ENCODE assay signal across 10 cellular contexts in genomic region chr4:54566608-54567007, GRCh38.
A peak's percentile ranks its signal among the peaks of the same experiment; 100 is the strongest.
DNase-seq lines count a peak whose midpoint lies in the region; ATAC-seq and TF ChIP-seq lines count a peak whose summit lies in the region.
"Had no signal": no experiment of that assay in that cellular context is flagged by ENCODE, and none has a peak within 500 bp of the region (broad histone marks: within the 10 kb centered on the region; RNA-seq: fewer than 3 reads in every experiment).

No MANE protein-coding gene starts in this region.

- H3K23ac ChIP-seq in mesendoderm (ENCODE audit: low read length), result no peak overlapping the region

- intact Hi-C loops in vagina (cut with DNase I), result no loop called here

- H3K79me1 ChIP-seq in mesendoderm (ENCODE audit: low read length), result no peaks in the 10 kb centered on the region

- H4K5ac ChIP-seq in mesendoderm (ENCODE audit: low read length), result no peak overlapping the region

- no peak overlapping the region for H3K27ac ChIP-seq in mesendoderm (ENCODE audit: low read depth, low read length)
- H3K27ac ChIP-seq in vagina, result no peak overlapping the region
- H3K27ac ChIP-seq: heart right ventricle had no signal

- no peaks in the 10 kb centered on the region for H3K27me3 ChIP-seq in mesendoderm (ENCODE audit: insufficient read depth, low read length, poor library complexity)
- H3K27me3 ChIP-seq in vagina, result no peaks in the 10 kb centered on the region
- H3K27me3 ChIP-seq: heart right ventricle had no signal

- H3K56ac ChIP-seq in mesendoderm (ENCODE audit: low read length), result no peak overlapping the region

- no peak overlapping the region for H3K4me2 ChIP-seq in mesendoderm (ENCODE audit: low read length)

- H3K79me2 ChIP-seq in mesendoderm (ENCODE audit: control insufficient read depth, insufficient read depth, low read length), result no peaks in the 10 kb centered on the region

- WGBS in mesendoderm (ENCODE audit: extremely low coverage, insufficient coverage, low lambda C conversion rate), result no CpG with 5 or more reads among the region's 5 CpGs

- TF ChIP-seq CTCF in vagina (IDR thresholded peaks at IDR 0.05), result no peak

- H2BK15ac ChIP-seq in mesendoderm (replicated peaks; ENCODE audit: low read depth), result no peak overlapping the region

- H2BK120ac ChIP-seq in mesendoderm (ENCODE audit: low read depth, low read length), result no peak overlapping the region

- ATAC-seq in GM19397 (IDR thresholded peaks at IDR 0.05; ENCODE audit: unreplicated experiment), result peak; percentile 90
- ATAC-seq in HG03025 (IDR thresholded peaks at IDR 0.05; ENCODE audit: low FRiP score, unreplicated experiment), result peak; percentile 69
- ATAC-seq: heart right ventricle had no signal

- H3K9ac ChIP-seq in mesendoderm (ENCODE audit: low read length), result no peak overlapping the region

- no peak overlapping the region for H2AK5ac ChIP-seq in mesendoderm (ENCODE audit: low read length)

- H3K4me1 ChIP-seq in mesendoderm (ENCODE audit: control insufficient read depth, low read depth, low read length) (peaks cover 2% of the 10 kb centered on the region), vagina (no peaks in the 10 kb centered on the region)

- no peak overlapping the region for H2BK5ac ChIP-seq in mesendoderm (ENCODE audit: low read length)

- no peak overlapping the region for H3K18ac ChIP-seq in mesendoderm (ENCODE audit: low read length)

- DNase-seq in NCI-H2171 treated with DMSO at 0.1 percent for 48 hours (lab: John Stamatoyannopoulos, UW), result peak; percentile 62
- peak; percentile 57 for DNase-seq in mesendoderm
- no peak for DNase-seq in H4 (ENCODE audit: low spot score)
- DNase-seq in vagina (ENCODE audit: extremely low spot score in 2 of 2), result no peak
- no peak for DNase-seq in NK-92 (lab: John Stamatoyannopoulos, UW; ENCODE audit: unreplicated experiment)
- DNase-seq in OCI-M1 (lab: John Stamatoyannopoulos, UW), result no peak
- DNase-seq: heart right ventricle; stimulated activated CD4-positive, alpha-beta T cell treated with anti-CD3 and anti-CD28 coated beads, Interleukin-4, amount 100 ng/mL, for 4 hours had no signal

- H3K4ac ChIP-seq in mesendoderm (ENCODE audit: low read depth, low read length), result no peak overlapping the region

- no peak overlapping the region for H4K8ac ChIP-seq in mesendoderm (ENCODE audit: low read depth, low read length)

- TF ChIP-seq POLR2A in vagina (IDR thresholded peaks at IDR 0.05), result no peak

- H3K4me3 ChIP-seq in mesendoderm (ENCODE audit: low read length), result no peak overlapping the region
- H3K4me3 ChIP-seq in vagina, result no peak overlapping the region
- H3K4me3 ChIP-seq: heart right ventricle had no signal

- no peaks in the 10 kb centered on the region for H3K36me3 ChIP-seq in mesendoderm (ENCODE audit: control insufficient read depth, insufficient read depth, low read length)
- H3K36me3 ChIP-seq in vagina, result no peaks in the 10 kb centered on the region
- H3K36me3 ChIP-seq: heart right ventricle had no signal

- no peaks in the 10 kb centered on the region for H3K9me3 ChIP-seq in vagina
- H3K9me3 ChIP-seq: heart right ventricle had no signal

Comparison
In these comparisons a context has a peak if more than half of its experiments do, and no peak if none do; other contexts are left out.
1. DNase-seq: peak in NCI-H2171 treated with DMSO at 0.1 percent for 48 hours (single experiment) and mesendoderm (single experiment); none in H4 (single experiment), vagina (0 of 2), NK-92 (single experiment) and OCI-M1 (single experiment).